ENCODE assay signal across 12 cellular contexts in the genomic region with DNA sequence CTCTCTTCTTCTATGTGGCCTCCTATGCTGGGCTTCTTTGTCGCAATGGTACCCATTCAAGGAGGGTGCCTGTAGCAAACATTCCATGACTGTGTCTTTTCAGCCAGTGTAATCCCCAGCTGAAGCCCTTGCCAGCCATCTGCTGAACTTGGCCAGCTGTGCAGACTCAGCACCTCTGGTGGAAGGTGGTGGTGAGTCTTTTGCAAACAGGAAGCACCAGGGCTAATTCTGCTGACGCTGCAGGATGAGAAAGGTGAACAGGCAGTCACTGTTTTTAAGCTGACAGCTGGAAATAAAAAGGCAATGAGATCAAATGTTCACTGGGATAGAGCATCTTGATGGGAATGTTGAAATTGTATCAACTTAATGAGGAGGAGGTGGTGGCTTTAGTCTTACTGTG.
A peak's percentile ranks its signal among the peaks of the same experiment; 100 is the strongest.
DNase-seq lines count a peak whose midpoint lies in the region; ATAC-seq, FAIRE-seq and TF ChIP-seq lines count a peak whose summit lies in the region.
"Had no signal": no experiment of that assay in that cellular context is flagged by ENCODE, and none has a peak within 500 bp of the region (broad histone marks: within the 10 kb centered on the region; RNA-seq: fewer than 3 reads in every experiment).

No MANE protein-coding gene starts in this region.

- no peak for TF ChIP-seq POLR2A in H1 (IDR thresholded peaks at IDR 0.05; ENCODE audit: control extremely low read depth in 1 of 2, low read depth in 2 of 2, low read length in 2 of 2)

- ATAC-seq in GM19043 (IDR thresholded peaks at IDR 0.05; ENCODE audit: low read depth, unreplicated experiment) (peak; percentile 66), HG03520 (IDR thresholded peaks at IDR 0.05; ENCODE audit: unreplicated experiment) (peak; percentile 73), left lobe of liver (no peak), GM19455 (IDR thresholded peaks at IDR 0.05; ENCODE audit: unreplicated experiment) (no peak)
- ATAC-seq: SK-N-SH treated with all-trans-retinoic acid at 6 μM for 48 hours had no signal

- H3K14ac ChIP-seq in H1 (ENCODE audit: insufficient read length) = no peak overlapping the region

- no peak for FAIRE-seq in H1 (lab: Jason Lieb, UNC)

- CTCF ChIA-PET in H1 (lab: Charles Lee; ENCODE audit: partially characterized antibody) = interaction anchor here (1.6 kb wide), 1 partner anchor 39 kb away, joined by 4 read pairs; no protein-coding TSS in a partner anchor

- H3K4me2 ChIP-seq in H1 (ENCODE audit: insufficient read depth in 1 of 2, low read depth in 2 of 2, low read length in 2 of 2) = peak overlapping the region in 1 of 2 experiments; percentile 70; a peak in 1 of 4 replicates

- 61% methylated on average over 2 of the region's 2 CpGs; no CpG with 5 or more reads in 1 of the 2 experiments for WGBS in H1 (ENCODE audit: extremely low coverage in 1 of 2, insufficient coverage in 1 of 2, insufficient read length in 1 of 2, insufficient replicate concordance in 2 of 2, low coverage in 1 of 2, low lambda C conversion rate in 2 of 2, missing lambda C conversion rate in 1 of 2), 2 experiments

- TF ChIP-seq CTCF in H1 (IDR thresholded peaks at IDR 0.05; ENCODE audit: control extremely low read depth in 1 of 3, insufficient read depth in 1 of 3, low read depth in 1 of 3, low read length in 3 of 3) = no peak

- no peak overlapping the region for H2BK15ac ChIP-seq in H1 (ENCODE audit: low read length)

- POLR2A ChIA-PET in H1 (lab: Charles Lee; ENCODE audit: partially characterized antibody) = no interaction called here

- H3K36me3 ChIP-seq in H1 (ENCODE audit: control insufficient read depth in 2 of 4, insufficient read depth in 4 of 4, low read length in 3 of 4) = no peaks in the 10 kb centered on the region

- no peaks in the 10 kb centered on the region for H3K79me2 ChIP-seq in H1 (ENCODE audit: control insufficient read depth in 1 of 2, insufficient read depth in 2 of 2, low read length in 2 of 2)

- H2AK5ac ChIP-seq in H1 (ENCODE audit: low read depth, low read length) = no peak overlapping the region

- H4K8ac ChIP-seq in H1 (ENCODE audit: extremely low read depth, insufficient read depth, low read length) = no peak overlapping the region

- peak overlapping the region; percentile 25; the same call in 1 of the 2 replicates for H3K18ac ChIP-seq in H1 (ENCODE audit: extremely low read depth, low read length)

- no peak overlapping the region for H3K56ac ChIP-seq in H1 (replicated peaks; ENCODE audit: insufficient read length, low read depth, low read length)

- no peak overlapping the region for H2AFZ ChIP-seq in H1 (ENCODE audit: low read length)

- H3K27ac ChIP-seq in H1 (ENCODE audit: low read depth, low read length) = no peak overlapping the region

- H2BK120ac ChIP-seq in H1 (replicated peaks; ENCODE audit: low read depth, low read length) = no peak overlapping the region

- H2BK12ac ChIP-seq in H1 (ENCODE audit: low read depth, low read length) = no peak overlapping the region

- no peak overlapping the region for H2BK5ac ChIP-seq in H1 (ENCODE audit: low read depth, low read length)

- 0 out of 4 replicates have a peak, but pooled peaks of 1 of the 2 experiments have one; percentile 6 for TF ChIP-seq RAD21 in H1 (IDR thresholded peaks at IDR 0.05 in 1 of 2, conservative IDR thresholded peaks at IDR 0.05 in 1 of 2; ENCODE audit: low read depth in 2 of 2, low read length in 2 of 2)

- no peak overlapping the region for H3K23ac ChIP-seq in H1 (ENCODE audit: insufficient read length)

- peaks cover 3 to 11% (median 8%) of the 10 kb centered on the region in 4 experiments for H3K4me1 ChIP-seq in H1 (replicated peaks in 1 of 4; ENCODE audit: control insufficient read depth in 3 of 4, insufficient read depth in 4 of 4, low read length in 3 of 4)

- H3K23me2 ChIP-seq in H1 (ENCODE audit: low read depth, low read length) = no peaks in the 10 kb centered on the region; the same call in 1 of the 2 replicates

- peak; percentile 42 for DNase-seq in DMS53 treated with DMSO at 0.1 percent for 48 hours (lab: John Stamatoyannopoulos, UW; ENCODE audit: unreplicated experiment)
- no peak for DNase-seq in H1 (ENCODE audit: low read depth in 1 of 2, low spot score in 2 of 2)
- no peak for DNase-seq in NCI-H1092 treated with DMSO at 0.1 percent for 48 hours (lab: John Stamatoyannopoulos, UW)
- DNase-seq in activated effector memory CD4-positive, alpha-beta T cell treated with anti-CD3 and anti-CD28 coated beads, Interleukin-2, amount 50 U/mL, for 16 hours = no peak
- no peak for DNase-seq in left lobe of liver (ENCODE audit: low spot score)
- DNase-seq: caudate nucleus, COR-L47, NCI-H345 had no signal

- no peak overlapping the region for H4K91ac ChIP-seq in H1 (replicated peaks; ENCODE audit: insufficient read length, low read length)

- TF ChIP-seq EP300 in H1 (IDR thresholded peaks at IDR 0.05; ENCODE audit: borderline replicate concordance in 1 of 2, low read depth in 2 of 2, low read length in 2 of 2) = no peak

- no peaks in the 10 kb centered on the region for H4K20me1 ChIP-seq in H1 (replicated peaks in 1 of 2; ENCODE audit: control insufficient read depth in 1 of 2, insufficient read depth in 2 of 2, low read length in 2 of 2)

- no peak overlapping the region for H3K4ac ChIP-seq in H1 (replicated peaks; ENCODE audit: insufficient read length, low read depth, low read length)

- no peak overlapping the region for H2BK20ac ChIP-seq in H1 (ENCODE audit: low read length)

- H4K5ac ChIP-seq in H1 (ENCODE audit: insufficient read length, low read depth, low read length) = no peak overlapping the region

- no peak overlapping the region for H3K9ac ChIP-seq in H1 (replicated peaks in 1 of 4; ENCODE audit: extremely low read depth in 1 of 4, low read depth in 3 of 4, low read length in 3 of 4)

- H3K79me1 ChIP-seq in H1 (ENCODE audit: low read depth, low read length) = no peaks in the 10 kb centered on the region

- no peak overlapping the region for H3K4me3 ChIP-seq in H1 (ENCODE audit: extremely low read depth in 1 of 4, insufficient read depth in 2 of 4, low read depth in 3 of 4, low read length in 4 of 4)

- H3K9me3 ChIP-seq in H1 (ENCODE audit: insufficient read depth in 2 of 2, low read depth in 1 of 2, low read length in 1 of 2) = no peaks in the 10 kb centered on the region

- peaks cover 3 to 25% (median 20%) of the 10 kb centered on the region in 4 experiments for H3K27me3 ChIP-seq in H1 (replicated peaks in 1 of 4; ENCODE audit: control insufficient read depth in 3 of 4, extremely low read depth in 1 of 4, insufficient read depth in 3 of 4, low read length in 3 of 4)

TF ChIP-seq in H1, 55 proteins besides CTCF, POLR2A, EP300 and RAD21:
- TF ChIP-seq MAFK (IDR thresholded peaks at IDR 0.05; ENCODE audit: low read depth, low read length) (peak; percentile 94), CHD1 (IDR thresholded peaks at IDR 0.05; ENCODE audit: low read depth, low read length) (no peak)

Comparison
In these comparisons a context has a peak if more than half of its experiments do, and no peak if none do; other contexts are left out.
1. ATAC-seq: peak in GM19043 (single experiment) and HG03520 (single experiment); none in left lobe of liver (single experiment) and GM19455 (single experiment).